In the genomic region with DNA sequence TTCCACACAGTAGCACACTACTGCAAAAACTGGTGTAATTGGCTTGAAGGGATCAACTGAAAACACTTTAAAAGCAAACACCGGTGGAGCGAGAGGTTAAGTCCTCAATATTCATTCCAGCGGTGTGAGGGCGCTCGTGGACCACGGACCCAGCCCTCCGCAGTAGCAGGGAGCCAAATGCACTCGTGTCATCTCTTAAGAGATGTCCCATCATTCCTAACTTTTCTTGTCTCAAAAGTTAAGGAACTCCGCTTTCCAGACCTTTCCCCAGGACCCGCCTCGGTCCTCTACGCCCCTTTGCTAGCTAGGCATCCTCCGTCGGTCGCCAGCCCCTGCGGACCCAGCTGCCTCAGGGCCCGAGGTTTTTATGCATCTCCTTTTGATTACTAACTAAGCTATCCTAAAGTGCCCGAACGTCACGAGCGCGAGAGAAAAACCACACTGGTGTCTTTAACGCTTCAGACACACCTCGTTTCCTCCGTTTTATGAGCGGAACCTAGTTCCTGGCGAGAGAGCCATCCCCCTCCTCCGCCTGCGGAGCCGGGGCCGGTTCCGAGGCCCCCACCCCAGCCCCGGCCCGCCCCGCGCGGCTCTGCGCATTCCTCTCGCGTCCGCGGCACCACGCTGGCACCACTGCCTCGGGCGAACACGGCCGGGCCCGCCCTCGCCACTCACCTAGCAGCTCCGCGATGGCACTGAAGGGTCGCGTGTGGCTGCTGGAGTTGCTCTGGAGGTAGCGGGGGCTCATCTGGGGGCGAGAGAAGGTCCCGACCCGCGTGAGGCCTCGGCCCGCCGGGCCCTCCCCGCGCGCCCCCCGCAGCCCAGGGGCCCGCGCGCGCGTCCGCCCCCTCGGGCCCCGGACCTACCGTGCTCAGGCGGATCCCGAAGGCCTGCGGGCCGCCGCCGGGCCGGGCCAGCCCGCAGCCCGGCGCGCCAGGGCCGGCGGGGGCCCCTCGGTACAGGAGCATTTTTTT, we compare ENCODE assay signal across 8 cellular contexts. TPM values are rescaled to one million over a fixed set of nuclear protein-coding genes. Genes with fewer than 3 reads are reported as not detected.
DNase-seq lines count a peak whose midpoint lies in the region; ATAC-seq, FAIRE-seq and TF ChIP-seq lines count a peak whose summit lies in the region.

No MANE protein-coding gene starts in this region.

- TF ChIP-seq CTCF in epithelial cell of esophagus (IDR thresholded peaks at IDR 0.05; ENCODE audit: insufficient read depth, low read depth, low read length, missing control alignments) = peak; percentile 51

- peak; percentile 19 for ATAC-seq in HG03097 (IDR thresholded peaks at IDR 0.05; ENCODE audit: low FRiP score, unreplicated experiment)
- ATAC-seq in stimulated activated naive CD8-positive, alpha-beta T cell treated with anti-CD3 and anti-CD28 coated beads, Interleukin-15, Interleukin-2, amounts not matched to agents 100 U/mL and 50 U/mL, for 24 hours = peak; percentile 58

- DNase-seq in A172 (ENCODE audit: low spot score) (peak; percentile 18), GM18507 (ENCODE audit: extremely low spot score, insufficient read length, low read depth) (no peak), NCI-H510A treated with DMSO at 0.1 percent for 48 hours (lab: John Stamatoyannopoulos, UW) (peak; percentile 15), activated T-cell treated with anti-CD3 and anti-CD28 coated beads for 24 hours (ENCODE audit: low read depth) (peak; percentile 27), epithelial cell of esophagus (ENCODE audit: low read depth) (peak; percentile 64), mucosa of gallbladder (ENCODE audit: low spot score) (peak; percentile 51)
- DNase-seq in stimulated activated naive CD8-positive, alpha-beta T cell treated with anti-CD3 and anti-CD28 coated beads, Interleukin-15, Interleukin-2, amounts not matched to agents 100 U/mL and 50 U/mL, for 24 hours = peak; percentile 46

- peak overlapping the region; percentile 56 for H3K4me3 ChIP-seq in epithelial cell of esophagus (ENCODE audit: low read length)

- FAIRE-seq in GM18507 (lab: Jason Lieb, UNC) = peak; percentile 82

RNA-seq across cellular contexts. Expression of gene MORC4, which starts 0.7 kb away (rescaled TPM):
- 7.3 and 9.5 TPM in 2 replicates for total RNA-seq in A172 (2014; rRNA removed; shearing (Covaris generic))
- total RNA-seq in mucosa of gallbladder = 20.0 TPM
